In the genomic region with DNA sequence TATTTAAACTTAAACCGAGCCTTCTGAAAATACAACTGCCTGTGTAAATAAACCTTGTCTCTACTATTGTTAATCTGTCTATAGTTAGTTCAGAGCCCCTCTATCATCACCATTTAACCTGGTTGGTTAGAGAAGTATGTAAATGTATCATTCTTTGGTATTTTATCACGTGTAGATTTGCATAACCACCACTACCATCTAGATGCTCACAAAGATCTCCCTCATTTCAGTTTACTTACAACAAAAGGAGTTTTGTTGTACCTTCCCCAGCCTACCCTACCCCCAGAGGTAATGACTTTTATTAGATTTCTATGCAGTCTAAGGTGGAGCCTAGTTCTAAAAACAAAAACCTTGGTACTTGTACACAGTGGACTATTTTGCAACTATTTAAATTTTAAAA, we compare ENCODE assay signal across 19 cellular contexts. TPM values are rescaled to one million over a fixed set of nuclear protein-coding genes. Genes with fewer than 3 reads are reported as not detected.
DNase-seq lines count a peak whose midpoint lies in the region; ATAC-seq and TF ChIP-seq lines count a peak whose summit lies in the region.
"Had no signal": no experiment of that assay in that cellular context is flagged by ENCODE, and none has a peak within 500 bp of the region (broad histone marks: within the 10 kb centered on the region; RNA-seq: fewer than 3 reads in every experiment).

No MANE protein-coding gene starts in this region.

- H3K4me2 ChIP-seq in IMR-90 (ENCODE audit: low read depth, low read length), result no peak overlapping the region
- H3K4me2 ChIP-seq: BLaER1 had no signal

- H4K20me1 ChIP-seq in IMR-90 (ENCODE audit: insufficient read depth, low read length), result no peaks in the 10 kb centered on the region
- H4K20me1 ChIP-seq: BLaER1 had no signal

- H2BK120ac ChIP-seq in IMR-90 (ENCODE audit: low read depth, low read length), result no peak overlapping the region

- H2AFZ ChIP-seq in IMR-90 (replicated peaks; ENCODE audit: low read length, poor library complexity), result no peak overlapping the region

- no peak overlapping the region for H3K14ac ChIP-seq in IMR-90 (replicated peaks; ENCODE audit: low read depth, low read length)

- H3K9me3 ChIP-seq in IMR-90 (ENCODE audit: control insufficient read depth, insufficient read depth, low read length), result no peaks in the 10 kb centered on the region
- no peaks in the 10 kb centered on the region for H3K9me3 ChIP-seq in effector memory CD4-positive, alpha-beta T cell (ENCODE audit: control insufficient read depth, low read length)
- H3K9me3 ChIP-seq: BE2C, BLaER1, Caco-2 had no signal

- no peak overlapping the region for H2BK15ac ChIP-seq in IMR-90 (ENCODE audit: low read depth, low read length)

- in situ Hi-C loops in IMR-90 (cut with MboI; ENCODE audit: low sequenced_read_pairs), result loop anchor here (25.0 kb wide), 1 partner anchor 936 kb away; no protein-coding TSS in a partner anchor
- in situ Hi-C loops in SK-MEL-5 (cut with HindIII; ENCODE audit: low pct_unique_long_range_greater_than_20kb, low sequenced_read_pairs), result no loop called here
- in situ Hi-C loops in GM13977 (cut with MboI; ENCODE audit: low pct_unique_long_range_greater_than_20kb, low sequenced_read_pairs, unreplicated experiment), result no loop called here

- H3K27me3 ChIP-seq in IMR-90 (ENCODE audit: control insufficient read depth, insufficient read depth, low read length), result no peaks in the 10 kb centered on the region
- H3K27me3 ChIP-seq in effector memory CD4-positive, alpha-beta T cell (replicated peaks; ENCODE audit: control insufficient read depth, insufficient read depth, low read length, poor library complexity, severe bottlenecking), result no peaks in the 10 kb centered on the region
- H3K27me3 ChIP-seq: BE2C, BLaER1 had no signal

- no peak for TF ChIP-seq RAD21 in IMR-90 (IDR thresholded peaks at IDR 0.05; ENCODE audit: low read length)

- H3K27ac ChIP-seq in IMR-90 (ENCODE audit: insufficient read depth, low read length), result no peak overlapping the region
- H3K27ac ChIP-seq in effector memory CD4-positive, alpha-beta T cell (ENCODE audit: insufficient read depth, low read length, poor library complexity, severe bottlenecking), result no peak overlapping the region
- H3K27ac ChIP-seq: BLaER1 had no signal

- H4K91ac ChIP-seq in IMR-90 (ENCODE audit: insufficient read depth, low read depth, low read length), result no peak overlapping the region

- H3K36me3 ChIP-seq in IMR-90 (ENCODE audit: control insufficient read depth, insufficient read depth, low read length), result no peaks in the 10 kb centered on the region
- no peaks in the 10 kb centered on the region for H3K36me3 ChIP-seq in effector memory CD4-positive, alpha-beta T cell (ENCODE audit: control insufficient read depth, insufficient read depth, low read length)
- H3K36me3 ChIP-seq: BE2C had no signal

- H2AK5ac ChIP-seq in IMR-90 (ENCODE audit: low read depth, low read length), result no peak overlapping the region

- no peaks in the 10 kb centered on the region for H3K9me1 ChIP-seq in IMR-90 (ENCODE audit: insufficient read depth, low read length)

- H2BK5ac ChIP-seq in IMR-90 (ENCODE audit: low read depth, low read length, poor library complexity, severe bottlenecking), result no peak overlapping the region

- POLR2A ChIA-PET in IMR-90 (lab: Charles Lee; ENCODE audit: unreplicated experiment), result no interaction called here

- no peak overlapping the region for H3K4me3 ChIP-seq in IMR-90 (ENCODE audit: insufficient read depth, low read depth, low read length)
- no peak overlapping the region for H3K4me3 ChIP-seq in effector memory CD4-positive, alpha-beta T cell (ENCODE audit: insufficient read depth, low read depth, low read length, poor library complexity, severe bottlenecking)
- H3K4me3 ChIP-seq: BLaER1 had no signal

- H4K8ac ChIP-seq in IMR-90 (ENCODE audit: low read depth in 2 of 2, low read length in 2 of 2), result no peak overlapping the region

- H3K18ac ChIP-seq in IMR-90 (ENCODE audit: low read depth, low read length), result no peak overlapping the region

- H3K4me1 ChIP-seq in IMR-90 (ENCODE audit: control insufficient read depth, insufficient read depth, low read length), result no peaks in the 10 kb centered on the region
- no peaks in the 10 kb centered on the region for H3K4me1 ChIP-seq in effector memory CD4-positive, alpha-beta T cell (ENCODE audit: control insufficient read depth, insufficient read depth, low read length, poor library complexity, severe bottlenecking)
- H3K4me1 ChIP-seq: BE2C, Caco-2 had no signal

- ATAC-seq in IMR-90 (ENCODE audit: low read depth), result peak; percentile 44; the same call in 1 of the 2 replicates
- ATAC-seq in HG02623 (IDR thresholded peaks at IDR 0.05; ENCODE audit: unreplicated experiment), result no peak
- no peak for ATAC-seq in GM21723 (IDR thresholded peaks at IDR 0.05; ENCODE audit: unreplicated experiment)

- DNase-seq in IMR-90, result no peak
- peak; percentile 94 to 98 for DNase-seq in NCI-H526 (lab: John Stamatoyannopoulos, UW)
- DNase-seq in SK-MEL-5 (ENCODE audit: low read depth, low spot score), result peak; percentile 67
- no peak for DNase-seq in GM13977 (ENCODE audit: low spot score)
- no peak for DNase-seq in effector memory CD4-positive, alpha-beta T cell
- DNase-seq: 8988T; ACHN; BE2C; C1 segment of cervical spinal cord; Caco-2; Calu3; CD4-positive, alpha-beta memory T cell; CD4-positive, CD25-positive, alpha-beta regulatory T cell; CD8-positive, alpha-beta memory T cell; DMS79 treated with DMSO at 0.1 percent for 48 hours; GF-D8 had no signal

- no peak overlapping the region for H4K5ac ChIP-seq in IMR-90 (ENCODE audit: low read depth, low read length)

- TF ChIP-seq CTCF in IMR-90 (conservative IDR thresholded peaks at IDR 0.05; ENCODE audit: low read depth, low read length) (no peak), GM13977 (IDR thresholded peaks at IDR 0.05; ENCODE audit: extremely low read depth, insufficient read depth, missing control alignments) (no peak)

- no peak overlapping the region for H3K23ac ChIP-seq in IMR-90 (ENCODE audit: low read depth, low read length)

- H3K4ac ChIP-seq in IMR-90 (ENCODE audit: low read depth, low read length), result no peak overlapping the region

- H2AK9ac ChIP-seq in IMR-90 (replicated peaks; ENCODE audit: low read depth, low read length, poor library complexity), result no peak overlapping the region

- H3K9ac ChIP-seq in IMR-90 (ENCODE audit: low read depth, low read length), result no peak overlapping the region
- H3K9ac ChIP-seq: BLaER1 had no signal

- TF ChIP-seq POLR2A in IMR-90 (IDR thresholded peaks at IDR 0.05; ENCODE audit: low read depth, low read length), result no peak

- no peaks in the 10 kb centered on the region for H3K79me1 ChIP-seq in IMR-90 (ENCODE audit: low read depth in 1 of 2, low read length in 2 of 2)

- no peak overlapping the region for H2BK20ac ChIP-seq in IMR-90 (ENCODE audit: low read depth, low read length)

- no CpG with 5 or more reads among the region's 2 CpGs for WGBS in IMR-90 (ENCODE audit: extremely low coverage in 2 of 2, insufficient read length in 1 of 2), 2 experiments

- intact Hi-C loops in IMR-90 (cut with micrococcal nuclease), result no loop called here

- BruUV-seq in IMR-90 (replicated peaks; lab: Mats Ljungman, UMichigan), result no TSS peak

- H3K56ac ChIP-seq in IMR-90 (ENCODE audit: extremely low read depth, insufficient read depth, low read length), result no peak overlapping the region

- CTCF ChIA-PET in IMR-90 (lab: Yijun Ruan, JAX), result no interaction called here

- dilution Hi-C loops in IMR-90 (cut with HindIII; ENCODE audit: low sequenced_read_pairs, unreplicated experiment), result no loop called here

TF ChIP-seq in IMR-90, 13 proteins besides CTCF, POLR2A, EP300 and RAD21:
- TF ChIP-seq MXI1 (IDR thresholded peaks at IDR 0.05; ENCODE audit: borderline replicate concordance, low read depth, low read length) (no peak), FOS (IDR thresholded peaks at IDR 0.05; ENCODE audit: low read depth, low read length) (no peak)
- TF ChIP-seq, protein P1, sequence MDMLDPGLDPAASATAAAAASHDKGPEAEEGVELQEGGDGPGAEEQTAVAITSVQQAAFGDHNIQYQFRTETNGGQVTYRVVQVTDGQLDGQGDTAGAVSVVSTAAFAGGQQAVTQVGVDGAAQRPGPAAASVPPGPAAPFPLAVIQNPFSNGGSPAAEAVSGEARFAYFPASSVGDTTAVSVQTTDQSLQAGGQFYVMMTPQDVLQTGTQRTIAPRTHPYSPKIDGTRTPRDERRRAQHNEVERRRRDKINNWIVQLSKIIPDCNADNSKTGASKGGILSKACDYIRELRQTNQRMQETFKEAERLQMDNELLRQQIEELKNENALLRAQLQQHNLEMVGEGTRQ (IDR thresholded peaks at IDR 0.05; ENCODE audit: low read depth, low read length), result no peak

RNA-seq across cellular contexts. Expression of a gene that starts 17.5 kb away (rescaled TPM):
- 9.2 and 10.6 TPM in 2 replicates for total RNA-seq in IMR-90 (2012; rRNA removed)
- polyA plus RNA-seq in IMR-90 (2012; rRNA removed), result 3.8 and 6.2 TPM in 2 replicates
- polyA plus RNA-seq in IMR-90 (2012; cell fraction: cytosol; rRNA removed), result 0.84 and 1.6 TPM in 2 replicates
- 0.72 and 6.5 TPM in 2 replicates for polyA plus RNA-seq in IMR-90 (2012; cell fraction: nucleus; rRNA removed; ENCODE audit: low replicate concordance)
- 8.4 and 8.8 TPM in 2 replicates for total RNA-seq in SK-MEL-5 (2014; rRNA removed; shearing (Covaris generic))
- 8.5 and 9.8 TPM in 2 replicates for polyA plus RNA-seq in SK-MEL-5 (2015; cell fraction: cytosol; rRNA removed)
- 12.5 and 13.5 TPM in 2 replicates for polyA plus RNA-seq in SK-MEL-5 (2015; cell fraction: nucleus; rRNA removed)

RNA-seq across cellular contexts. Expression of a gene that starts 17.7 kb away (rescaled TPM):
- 2.9 and 4.2 TPM in 2 replicates for total RNA-seq in IMR-90 (2012; rRNA removed)
- polyA plus RNA-seq in IMR-90 (2012; rRNA removed), result 4.4 and 5.1 TPM in 2 replicates
- polyA plus RNA-seq in IMR-90 (2012; cell fraction: cytosol; rRNA removed), result 0.87 and 1.2 TPM in 2 replicates
- polyA plus RNA-seq in IMR-90 (2012; cell fraction: nucleus; rRNA removed; ENCODE audit: low replicate concordance), result 4.0 and 12.1 TPM in 2 replicates
- total RNA-seq in SK-MEL-5 (2014; rRNA removed; shearing (Covaris generic)), result 3.4 TPM in 2 replicates
- polyA plus RNA-seq in SK-MEL-5 (2015; cell fraction: cytosol; rRNA removed), result 5.4 and 5.7 TPM in 2 replicates
- 16.3 and 19.3 TPM in 2 replicates for polyA plus RNA-seq in SK-MEL-5 (2015; cell fraction: nucleus; rRNA removed)

RNA-seq across cellular contexts. Expression of a gene that starts 46.1 kb away (rescaled TPM):
- total RNA-seq in IMR-90 (2012; rRNA removed), result 4.1 and 4.7 TPM in 2 replicates
- 4.2 and 5.4 TPM in 2 replicates for polyA plus RNA-seq in IMR-90 (2012; rRNA removed)
- 1.2 and 1.7 TPM in 2 replicates for polyA plus RNA-seq in IMR-90 (2012; cell fraction: cytosol; rRNA removed)
- polyA plus RNA-seq in IMR-90 (2012; cell fraction: nucleus; rRNA removed; ENCODE audit: low replicate concordance), result 1.6 and 7.1 TPM in 2 replicates
- 5.0 and 9.8 TPM in 2 replicates for total RNA-seq in SK-MEL-5 (2014; rRNA removed; shearing (Covaris generic))
- polyA plus RNA-seq in SK-MEL-5 (2015; cell fraction: cytosol; rRNA removed), result 3.3 and 4.7 TPM in 2 replicates
- 10.3 and 19.0 TPM in 2 replicates for polyA plus RNA-seq in SK-MEL-5 (2015; cell fraction: nucleus; rRNA removed)

Comparison
In these comparisons a context has a peak if more than half of its experiments do, and no peak if none do; other contexts are left out.
1. DNase-seq: peak in NCI-H526 (2 of 2) and SK-MEL-5 (single experiment); none in IMR-90 (single experiment), GM13977 (single experiment) and effector memory CD4-positive, alpha-beta T cell (0 of 3).